In genomic region chr17:48410821-48411220, GRCh38 we compare ENCODE assay signal across 8 cellular contexts. TPM values are rescaled to one million over a fixed set of nuclear protein-coding genes. Genes with fewer than 3 reads are reported as not detected.
DNase-seq lines count a peak whose midpoint lies in the region; ATAC-seq and TF ChIP-seq lines count a peak whose summit lies in the region.
"Not testable (repeated sequence)": the region's sequence is repeated elsewhere in the genome, so short reads cannot be mapped to it uniquely, and the experiment has no call there.
"Had no signal": no experiment of that assay in that cellular context is flagged by ENCODE, and none has a peak within 500 bp of the region (broad histone marks: within the 10 kb centered on the region; RNA-seq: fewer than 3 reads in every experiment).

No MANE protein-coding gene starts in this region.

- not testable (repeated sequence) for BruUV-seq in Calu3 (replicated peaks; lab: Mats Ljungman, UMichigan)

- CTCF ChIA-PET in Calu3 (lab: Charles Lee), result not testable (repeated sequence)
- CTCF ChIA-PET in SK-N-SH (lab: Yijun Ruan, JAX), result interaction anchor here (0.6 kb wide), 1 partner anchor 103 kb away, joined by 3 read pairs; no protein-coding TSS in a partner anchor
- CTCF ChIA-PET in activated CD8-positive, alpha-beta T cell treated with anti-CD3 and anti-CD28 coated beads for 36 hours (lab: Charles Lee), result interaction anchor here (0.8 to 2.7 kb wide), 3 partner anchors 18 to 95 kb away, joined by 3 to 10 read pairs (median 3); no protein-coding TSS in a partner anchor

- not testable (repeated sequence) for H4K20me1 ChIP-seq in SK-N-SH (ENCODE audit: insufficient read depth)

- intact Hi-C loops in Calu3 (cut with micrococcal nuclease; ENCODE audit: unreplicated experiment), result not testable (repeated sequence)
- intact Hi-C loops in activated CD8-positive, alpha-beta T cell treated with anti-CD3 and anti-CD28 coated beads for 36 hours (cut with micrococcal nuclease), result loop anchor here (5.0 kb wide), 1 partner anchor 46 kb away; no protein-coding TSS in a partner anchor

- not testable (repeated sequence) for H3K9me3 Mint-ChIP-seq in Calu3 (ENCODE audit: low read depth, unreplicated experiment); activated CD8-positive, alpha-beta T cell treated with anti-CD3 and anti-CD28 coated beads for 36 hours; activated naive CD8-positive, alpha-beta T cell (ENCODE audit: low read depth); endothelial cell (ENCODE audit: unreplicated experiment); progenitor cell of endocrine pancreas (ENCODE audit: low read depth)

- not testable (repeated sequence) for H3K79me2 ChIP-seq in SK-N-SH (ENCODE audit: insufficient read depth)

- not testable (repeated sequence) for H3K9me3 ChIP-seq in SK-N-SH

- not testable (repeated sequence) for ATAC-seq in activated CD8-positive, alpha-beta T cell treated with anti-CD3 and anti-CD28 coated beads for 36 hours

- H3K27me3 ChIP-seq in SK-N-SH (ENCODE audit: insufficient read depth), result peaks cover 75% of the 10 kb centered on the region

- not testable (repeated sequence) for H3K36me3 ChIP-seq in SK-N-SH (replicated peaks in 1 of 2; ENCODE audit: control insufficient read depth in 1 of 2, insufficient read depth in 2 of 2, low read length in 1 of 2)

- not testable (repeated sequence) for H3K4me1 Mint-ChIP-seq in Calu3 (ENCODE audit: low read depth, unreplicated experiment); progenitor cell of endocrine pancreas (ENCODE audit: low read depth)
- H3K4me1 Mint-ChIP-seq in activated CD8-positive, alpha-beta T cell treated with anti-CD3 and anti-CD28 coated beads for 36 hours (ENCODE audit: low read depth), result peaks cover 75% of the 10 kb centered on the region
- peaks cover 81% of the 10 kb centered on the region for H3K4me1 Mint-ChIP-seq in activated naive CD8-positive, alpha-beta T cell (ENCODE audit: low read depth)
- H3K4me1 Mint-ChIP-seq in endothelial cell (ENCODE audit: unreplicated experiment), result peaks cover 28% of the 10 kb centered on the region

- WGBS in SK-N-SH (ENCODE audit: low lambda C conversion rate), result 22% methylated on average over 7 of the region's 7 CpGs

- not testable (repeated sequence) for H3K27ac ChIP-seq in SK-N-SH (ENCODE audit: low read depth in 2 of 2, low read length in 1 of 2)

- H3K4me2 ChIP-seq in SK-N-SH, result not testable (repeated sequence)

- TF ChIP-seq EP300 in SK-N-SH (IDR thresholded peaks at IDR 0.05; ENCODE audit: borderline replicate concordance in 1 of 2, low read depth in 1 of 2, low read length in 1 of 2), result not testable (repeated sequence)

- H2AFZ ChIP-seq in SK-N-SH (ENCODE audit: low read depth), result not testable (repeated sequence)

- H3K27me3 Mint-ChIP-seq in Calu3 (ENCODE audit: unreplicated experiment) (peaks cover 10% of the 10 kb centered on the region), progenitor cell of endocrine pancreas (peaks cover 19% of the 10 kb centered on the region)
- H3K27me3 Mint-ChIP-seq in activated CD8-positive, alpha-beta T cell treated with anti-CD3 and anti-CD28 coated beads for 36 hours; activated naive CD8-positive, alpha-beta T cell; endothelial cell (ENCODE audit: unreplicated experiment): not testable (repeated sequence)

- POLR2A ChIA-PET in SK-N-SH (lab: Yijun Ruan, JAX), result not testable (repeated sequence)
- POLR2A ChIA-PET in activated CD8-positive, alpha-beta T cell treated with anti-CD3 and anti-CD28 coated beads for 36 hours (lab: Charles Lee), result interaction anchor here (0.7 kb wide), 1 partner anchor 12 kb away, joined by 3 read pairs; no protein-coding TSS in a partner anchor

- H3K4me3 ChIP-seq in SK-N-SH (ENCODE audit: low read depth in 2 of 2, low read length in 1 of 2), result not testable (repeated sequence)

- H3K4me3 Mint-ChIP-seq in Calu3 (ENCODE audit: low read depth, unreplicated experiment); activated CD8-positive, alpha-beta T cell treated with anti-CD3 and anti-CD28 coated beads for 36 hours; activated naive CD8-positive, alpha-beta T cell; endothelial cell (ENCODE audit: unreplicated experiment); progenitor cell of endocrine pancreas (ENCODE audit: low read depth): not testable (repeated sequence)

- H3K9ac ChIP-seq in SK-N-SH, result not testable (repeated sequence)

- H3K4me1 ChIP-seq in SK-N-SH (ENCODE audit: control insufficient read depth in 1 of 2, insufficient read depth in 2 of 2, low read depth in 1 of 2, low read length in 1 of 2), result not testable (repeated sequence)

- H3K9me2 ChIP-seq in SK-N-SH, result not testable (repeated sequence)

- TF ChIP-seq CTCF in Calu3 (IDR thresholded peaks at IDR 0.05; ENCODE audit: unreplicated experiment), result peak; percentile 13
- peak; percentile 22; the same call in 1 of the 2 replicates for TF ChIP-seq CTCF in SK-N-SH (IDR thresholded peaks at IDR 0.05)
- not testable (repeated sequence) for TF ChIP-seq CTCF in activated CD8-positive, alpha-beta T cell treated with anti-CD3 and anti-CD28 coated beads for 36 hours (IDR thresholded peaks at IDR 0.05)
- TF ChIP-seq CTCF in endothelial cell (IDR thresholded peaks at IDR 0.05; ENCODE audit: unreplicated experiment), result peak; percentile 13
- TF ChIP-seq CTCF in progenitor cell of endocrine pancreas (IDR thresholded peaks at IDR 0.05; ENCODE audit: unreplicated experiment), result peak; percentile 10

- DNase-seq in Calu3; SK-N-SH; activated CD8-positive, alpha-beta T cell treated with anti-CD3 and anti-CD28 coated beads for 36 hours; endothelial cell (ENCODE audit: low spot score); progenitor cell of endocrine pancreas (ENCODE audit: low spot score, unreplicated experiment): not testable (repeated sequence)

- not testable (repeated sequence) for H3K27ac Mint-ChIP-seq in Calu3 (ENCODE audit: unreplicated experiment); endothelial cell (ENCODE audit: unreplicated experiment); progenitor cell of endocrine pancreas
- H3K27ac Mint-ChIP-seq in activated CD8-positive, alpha-beta T cell treated with anti-CD3 and anti-CD28 coated beads for 36 hours, result peak overlapping the region; percentile 57
- H3K27ac Mint-ChIP-seq in activated naive CD8-positive, alpha-beta T cell, result peak overlapping the region; percentile 80

- H3F3A ChIP-seq in SK-N-SH (replicated peaks; ENCODE audit: insufficient read depth), result not testable (repeated sequence)

- H3K36me3 Mint-ChIP-seq in Calu3 (ENCODE audit: insufficient read depth, unreplicated experiment); endothelial cell (ENCODE audit: low read depth, unreplicated experiment); progenitor cell of endocrine pancreas (ENCODE audit: insufficient read depth): not testable (repeated sequence)
- peaks cover 53% of the 10 kb centered on the region for H3K36me3 Mint-ChIP-seq in activated CD8-positive, alpha-beta T cell treated with anti-CD3 and anti-CD28 coated beads for 36 hours (ENCODE audit: low read depth)
- peaks cover 12% of the 10 kb centered on the region for H3K36me3 Mint-ChIP-seq in activated naive CD8-positive, alpha-beta T cell

- not testable (repeated sequence) for TF ChIP-seq RAD21 in SK-N-SH (IDR thresholded peaks at IDR 0.05; ENCODE audit: low read length)

RNA-seq across cellular contexts. Expression of gene SKAP1, which starts 19.2 kb away (rescaled TPM):
- total RNA-seq in Calu3 (2022), result 4.4 and 9.3 TPM in 2 replicates
- not detected in 2 replicates for polyA plus RNA-seq in SK-N-SH (2012; rRNA removed)
- not detected in 2 replicates for polyA plus RNA-seq in SK-N-SH (2012; cell fraction: cytosol; rRNA removed)
- polyA plus RNA-seq in SK-N-SH (2012; cell fraction: nucleus; rRNA removed), result not detected in 2 replicates
- total RNA-seq in activated CD8-positive, alpha-beta T cell treated with anti-CD3 and anti-CD28 coated beads for 36 hours, result 10 to 100 TPM; 73.9 to 81.3 TPM
- total RNA-seq in endothelial cell (ENCODE audit: unreplicated experiment), result 2.1 TPM
- 0.69 and 1.0 TPM in 2 replicates for total RNA-seq in progenitor cell of endocrine pancreas
- total RNA-seq: GM23338, IMR-90 had no signal
- polyA plus RNA-seq: IMR-90 had no signal
